ENCODE assay signal across 21 cellular contexts in the genomic region with DNA sequence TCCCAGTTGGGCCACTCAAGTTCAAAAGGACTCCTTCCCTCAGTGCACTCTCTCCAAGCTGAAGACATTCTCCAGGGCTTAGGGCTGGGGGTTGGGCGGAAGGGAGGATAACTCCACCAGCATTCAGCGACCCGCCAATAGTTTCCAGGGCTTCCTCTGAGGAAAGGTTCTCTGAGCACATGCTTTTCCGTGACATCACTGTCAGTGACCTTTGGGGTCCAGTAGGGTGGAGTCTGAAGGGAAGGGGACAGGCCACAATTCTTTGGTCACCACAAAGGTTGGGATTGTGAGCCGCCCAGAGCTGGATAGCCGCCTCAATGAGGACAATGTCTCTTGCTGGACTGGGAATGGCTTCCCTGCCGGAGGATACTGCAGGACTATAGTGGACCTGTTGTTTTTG. TPM values are rescaled to one million over a fixed set of nuclear protein-coding genes. Genes with fewer than 3 reads are reported as not detected.
DNase-seq lines count a peak whose midpoint lies in the region; ATAC-seq and TF ChIP-seq lines count a peak whose summit lies in the region.
"Had no signal": no experiment of that assay in that cellular context is flagged by ENCODE, and none has a peak within 500 bp of the region (broad histone marks: within the 10 kb centered on the region; RNA-seq: fewer than 3 reads in every experiment).

No MANE protein-coding gene starts in this region.

- H4K91ac ChIP-seq in IMR-90 (ENCODE audit: insufficient read depth, low read depth, low read length) (no peak overlapping the region), neuronal stem cell (ENCODE audit: low read depth, low read length, poor library complexity) (no peak overlapping the region)

- no peaks in the 10 kb centered on the region for H3K36me3 Mint-ChIP-seq in T-cell
- H3K36me3 Mint-ChIP-seq: CD8-positive, alpha-beta memory T cell had no signal

- no peak overlapping the region for H4K8ac ChIP-seq in IMR-90 (ENCODE audit: low read depth in 2 of 2, low read length in 2 of 2)
- no peak overlapping the region for H4K8ac ChIP-seq in neuronal stem cell (ENCODE audit: low read depth, low read length)

- 72 to 79% methylated on average over 7 of the region's 7 CpGs for WGBS in heart right ventricle, 2 donors
- 30% methylated on average over 2 of the region's 7 CpGs; no CpG with 5 or more reads in 1 of the 2 experiments for WGBS in IMR-90 (ENCODE audit: extremely low coverage in 2 of 2, insufficient read length in 1 of 2), 2 experiments
- WGBS in neuronal stem cell (ENCODE audit: extremely low coverage in 2 of 2, insufficient read length in 2 of 2, insufficient replicate concordance in 1 of 2), 2 donors: no CpG with 5 or more reads among the region's 7 CpGs
- WGBS in right lobe of liver (ENCODE audit: insufficient coverage, low coverage, low lambda C conversion rate, missing lambda C conversion rate): 64% methylated on average over 6 of the region's 7 CpGs

- H4K20me1 ChIP-seq in IMR-90 (ENCODE audit: insufficient read depth, low read length): no peaks in the 10 kb centered on the region

- CTCF ChIA-PET in IMR-90 (lab: Yijun Ruan, JAX): no interaction called here
- CTCF ChIA-PET in T-cell (lab: Charles Lee): no interaction called here

- dilution Hi-C loops in IMR-90 (cut with HindIII; ENCODE audit: low sequenced_read_pairs, unreplicated experiment): no loop called here

- no peaks in the 10 kb centered on the region for H3K9me1 ChIP-seq in IMR-90 (ENCODE audit: insufficient read depth, low read length)

- H2BK15ac ChIP-seq in IMR-90 (ENCODE audit: low read depth, low read length): no peak overlapping the region
- H2BK15ac ChIP-seq in neuronal stem cell (ENCODE audit: low read length): no peak overlapping the region

- POLR2A ChIA-PET in IMR-90 (lab: Charles Lee; ENCODE audit: unreplicated experiment) (no interaction called here), T-cell (lab: Charles Lee) (no interaction called here)

- no peak overlapping the region for H3K4me3 Mint-ChIP-seq in T-cell
- H3K4me3 Mint-ChIP-seq: CD8-positive, alpha-beta memory T cell had no signal

- H3K56ac ChIP-seq in IMR-90 (ENCODE audit: extremely low read depth, insufficient read depth, low read length): no peak overlapping the region

- H3K9me3 ChIP-seq in heart right ventricle (no peaks in the 10 kb centered on the region), IMR-90 (ENCODE audit: control insufficient read depth, insufficient read depth, low read length) (no peaks in the 10 kb centered on the region), neuronal stem cell (replicated peaks in 1 of 2; ENCODE audit: control insufficient read depth in 2 of 2, insufficient read depth in 1 of 2, low read depth in 1 of 2, low read length in 2 of 2) (no peaks in the 10 kb centered on the region), right lobe of liver (no peaks in the 10 kb centered on the region)
- H3K9me3 ChIP-seq: SJCRH30 had no signal

- H3K4me2 ChIP-seq in IMR-90 (ENCODE audit: low read depth, low read length): no peak overlapping the region
- H3K4me2 ChIP-seq in neuronal stem cell (ENCODE audit: insufficient read depth, low read length, poor library complexity, severe bottlenecking): no peak overlapping the region
- H3K4me2 ChIP-seq: KMS-11 had no signal

- H2AFZ ChIP-seq in IMR-90 (replicated peaks; ENCODE audit: low read length, poor library complexity): peak overlapping the region; percentile 43
- H2AFZ ChIP-seq in neuronal stem cell (ENCODE audit: low read length): peak overlapping the region; percentile 17

- ATAC-seq in heart right ventricle (peak in 6 of 8 donors; percentile 32 to 64 (median 49)), Right ventricle myocardium superior (ENCODE audit: poor library complexity) (no peak), IMR-90 (ENCODE audit: low read depth) (no peak), T-cell (replicated peaks in 1 of 4) (no peak), GM18520 (IDR thresholded peaks at IDR 0.05; ENCODE audit: unreplicated experiment) (no peak), right lobe of liver (no peak)

- H3K36me3 ChIP-seq in heart right ventricle (no peaks in the 10 kb centered on the region), IMR-90 (ENCODE audit: control insufficient read depth, insufficient read depth, low read length) (no peaks in the 10 kb centered on the region), neuronal stem cell (replicated peaks in 1 of 2; ENCODE audit: control insufficient read depth in 2 of 2, insufficient read depth in 2 of 2, low read length in 2 of 2) (no peaks in the 10 kb centered on the region), right lobe of liver (no peaks in the 10 kb centered on the region)
- H3K36me3 ChIP-seq: SJCRH30 had no signal

- H3K4ac ChIP-seq in IMR-90 (ENCODE audit: low read depth, low read length) (no peak overlapping the region), neuronal stem cell (ENCODE audit: low read length) (no peak overlapping the region)

- H3K23ac ChIP-seq in IMR-90 (ENCODE audit: low read depth, low read length) (no peak overlapping the region), neuronal stem cell (ENCODE audit: low read depth, low read length, poor library complexity) (no peak overlapping the region)

- no TSS peak for BruUV-seq in IMR-90 (replicated peaks; lab: Mats Ljungman, UMichigan)

- no peak overlapping the region for H4K5ac ChIP-seq in IMR-90 (ENCODE audit: low read depth, low read length)

- intact Hi-C loops in heart right ventricle (cut with DNase I) (loop anchor here in 1 of 10 donors (1.0 kb wide), 1 partner anchor 32 kb away; no protein-coding TSS in a partner anchor), Right ventricle myocardium superior (cut with DNase I) (no loop called here), IMR-90 (cut with micrococcal nuclease) (no loop called here), right lobe of liver (cut with DNase I) (no loop called here)

- peaks cover 17 to 27% of the 10 kb centered on the region in 2 donors for H3K27me3 Mint-ChIP-seq in T-cell

- H3K9me3 Mint-ChIP-seq in T-cell: no peaks in the 10 kb centered on the region
- H3K9me3 Mint-ChIP-seq: CD8-positive, alpha-beta memory T cell had no signal

- DNase-seq in heart right ventricle (no peak), Right ventricle myocardium superior (no peak), IMR-90 (no peak), globus pallidus (ENCODE audit: low spot score) (peak; percentile 11), neuronal stem cell (ENCODE audit: low spot score) (no peak), T-cell (no peak), right lobe of liver (no peak)
- DNase-seq: AML-193; CD8-positive, alpha-beta memory T cell; NCI-H1092 treated with DMSO at 0.1 percent for 48 hours; NCI-H1436 treated with DMSO at 0.1 percent for 48 hours; NCI-H2029; NCI-H2227 treated with DMSO at 0.1 percent for 48 hours; NCI-H510A; NK-92 treated with Interleukin-12 subunit alpha and Interleukin-12 subunit beta, amount 100 ng/mL, for 24 hours; SJCRH30 had no signal

- H3K27ac Mint-ChIP-seq in T-cell: no peak overlapping the region
- H3K27ac Mint-ChIP-seq: CD8-positive, alpha-beta memory T cell had no signal

- TF ChIP-seq CTCF in heart right ventricle (IDR thresholded peaks at IDR 0.05) (no peak), IMR-90 (conservative IDR thresholded peaks at IDR 0.05; ENCODE audit: low read depth, low read length) (no peak), right lobe of liver (IDR thresholded peaks at IDR 0.05) (no peak)

- H3K4me1 ChIP-seq in heart right ventricle (peaks cover 0 to 4% (median 0%) of the 10 kb centered on the region in 9 donors), IMR-90 (ENCODE audit: control insufficient read depth, insufficient read depth, low read length) (no peaks in the 10 kb centered on the region), neuronal stem cell (ENCODE audit: control insufficient read depth in 2 of 2, insufficient read depth in 1 of 2, low read depth in 1 of 2, low read length in 2 of 2) (peaks cover 0 to 5% of the 10 kb centered on the region in 2 donors), right lobe of liver (no peaks in the 10 kb centered on the region)
- H3K4me1 ChIP-seq: SJCRH30 had no signal

- H3K79me1 ChIP-seq in IMR-90 (ENCODE audit: low read depth in 1 of 2, low read length in 2 of 2) (no peaks in the 10 kb centered on the region), neuronal stem cell (ENCODE audit: low read depth, low read length) (no peaks in the 10 kb centered on the region)

- H3K14ac ChIP-seq in IMR-90 (replicated peaks; ENCODE audit: low read depth, low read length) (no peak overlapping the region), neuronal stem cell (ENCODE audit: low read length) (no peak overlapping the region)

- H3K4me1 Mint-ChIP-seq in T-cell: no peaks in the 10 kb centered on the region
- H3K4me1 Mint-ChIP-seq: CD8-positive, alpha-beta memory T cell had no signal

- no peak overlapping the region for H2BK5ac ChIP-seq in IMR-90 (ENCODE audit: low read depth, low read length, poor library complexity, severe bottlenecking)
- no peak overlapping the region for H2BK5ac ChIP-seq in neuronal stem cell (ENCODE audit: low read length)

- H3K27ac ChIP-seq in heart right ventricle (no peak overlapping the region), IMR-90 (ENCODE audit: insufficient read depth, low read length) (no peak overlapping the region), neuronal stem cell (replicated peaks; ENCODE audit: low read length) (no peak overlapping the region), right lobe of liver (no peak overlapping the region)
- H3K27ac ChIP-seq: C4-2B, KMS-11, SJCRH30 had no signal

- no peak overlapping the region for H3K18ac ChIP-seq in IMR-90 (ENCODE audit: low read depth, low read length)
- no peak overlapping the region for H3K18ac ChIP-seq in neuronal stem cell (ENCODE audit: low read length)

- H3K27me3 ChIP-seq in heart right ventricle (peaks cover 0 to 8% (median 0%) of the 10 kb centered on the region in 7 donors), IMR-90 (ENCODE audit: control insufficient read depth, insufficient read depth, low read length) (no peaks in the 10 kb centered on the region), neuronal stem cell (ENCODE audit: control insufficient read depth in 3 of 3, insufficient read depth in 3 of 3, low read depth in 1 of 3, low read length in 3 of 3) (no peaks in the 10 kb centered on the region), right lobe of liver (no peaks in the 10 kb centered on the region)

- H3K9ac ChIP-seq in IMR-90 (ENCODE audit: low read depth, low read length): no peak overlapping the region
- H3K9ac ChIP-seq in neuronal stem cell (ENCODE audit: low read depth, low read length, poor library complexity): no peak overlapping the region
- H3K9ac ChIP-seq: KMS-11 had no signal

- TF ChIP-seq RAD21 in IMR-90 (IDR thresholded peaks at IDR 0.05; ENCODE audit: low read length): no peak

- no peak overlapping the region for H2BK20ac ChIP-seq in IMR-90 (ENCODE audit: low read depth, low read length)

- no peak overlapping the region for H2BK12ac ChIP-seq in neuronal stem cell (ENCODE audit: low read length)

- H3K4me3 ChIP-seq in heart right ventricle: no peak overlapping the region
- no peak overlapping the region for H3K4me3 ChIP-seq in IMR-90 (ENCODE audit: insufficient read depth, low read depth, low read length)
- no peak overlapping the region for H3K4me3 ChIP-seq in neuronal stem cell (ENCODE audit: low read length in 2 of 2)
- H3K4me3 ChIP-seq in right lobe of liver: no peak overlapping the region
- H3K4me3 ChIP-seq: SJCRH30 had no signal

- H2BK120ac ChIP-seq in IMR-90 (ENCODE audit: low read depth, low read length) (no peak overlapping the region), neuronal stem cell (ENCODE audit: low read depth, low read length) (no peak overlapping the region)

- TF ChIP-seq POLR2A in IMR-90 (IDR thresholded peaks at IDR 0.05; ENCODE audit: low read depth, low read length) (no peak), right lobe of liver (IDR thresholded peaks at IDR 0.05) (no peak)

- no peak overlapping the region for H2AK5ac ChIP-seq in IMR-90 (ENCODE audit: low read depth, low read length)
- H2AK5ac ChIP-seq in neuronal stem cell (ENCODE audit: low read depth, low read length): no peak overlapping the region

- H2AK9ac ChIP-seq in IMR-90 (replicated peaks; ENCODE audit: low read depth, low read length, poor library complexity): no peak overlapping the region

- in situ Hi-C loops in IMR-90 (cut with MboI; ENCODE audit: low sequenced_read_pairs): no loop called here

RNA-seq across cellular contexts. Expression of gene RXRG, which starts 22.8 kb away (rescaled TPM):
- 10 to 100 TPM in 3 of 10 donors, 1 to 10 TPM in 7; 1.8 to 16.3 (median 4.6) TPM for total RNA-seq in heart right ventricle
- 1 to 10 TPM; 1.2 to 2.3 TPM for polyA plus RNA-seq in heart right ventricle
- total RNA-seq in Right ventricle myocardium superior: 3.3 TPM
- total RNA-seq in IMR-90 (2012; rRNA removed): not detected in 2 replicates
- polyA plus RNA-seq in IMR-90 (2012; rRNA removed): not detected in 2 replicates
- not detected in 2 replicates for polyA plus RNA-seq in IMR-90 (2012; cell fraction: cytosol; rRNA removed)
- polyA plus RNA-seq in IMR-90 (2012; cell fraction: nucleus; rRNA removed; ENCODE audit: low replicate concordance): not detected in 2 replicates
- 0.01 TPM for polyA plus RNA-seq in neuronal stem cell (2013, experiment 1 of 2)
- not detected for polyA plus RNA-seq in neuronal stem cell (2013, experiment 2 of 2)
- total RNA-seq in T-cell: not detected
- total RNA-seq in right lobe of liver: under 1 TPM in 2 of 6 experiments, not detected in 4; 0.26 to 0.32 TPM
- total RNA-seq: A172; CD8-positive, alpha-beta memory T cell had no signal
- polyA plus RNA-seq: AG04450; CD8-positive, alpha-beta memory T cell had no signal

Comparison
In these comparisons a context has a peak if more than half of its experiments do, and no peak if none do; other contexts are left out.
1. ATAC-seq: peak in heart right ventricle (6 of 8); none in Right ventricle myocardium superior (single experiment), IMR-90 (single experiment), T-cell (0 of 4), GM18520 (single experiment) and right lobe of liver (0 of 4).